21 cellular contexts compared by ENCODE assay signal in genomic region chr5:4653475-4653874, GRCh38.
DNase-seq lines count a peak whose midpoint lies in the region; ATAC-seq and TF ChIP-seq lines count a peak whose summit lies in the region.
"Had no signal": no experiment of that assay in that cellular context is flagged by ENCODE, and none has a peak within 500 bp of the region (broad histone marks: within the 10 kb centered on the region; RNA-seq: fewer than 3 reads in every experiment).

No MANE protein-coding gene starts in this region.

- no peak overlapping the region for H2AFZ ChIP-seq in DND-41 (ENCODE audit: low read depth, low read length)

- no peak for TF ChIP-seq EP300 in esophagus muscularis mucosa (IDR thresholded peaks at IDR 0.05)

- no peak for DNase-seq in DND-41
- peak; percentile 28 for DNase-seq in M059J (ENCODE audit: low read depth)
- peak; percentile 64 for DNase-seq in esophagus muscularis mucosa (ENCODE audit: extremely low spot score)
- no peak for DNase-seq in nephron progenitor cell
- DNase-seq in left lobe of liver (ENCODE audit: low spot score), result no peak
- DNase-seq in NCI-H345 (lab: John Stamatoyannopoulos, UW), result no peak
- DNase-seq: AML-193; Caco-2; Calu3; CD4-positive, alpha-beta T cell; CD8-positive, alpha-beta T cell; DMS79 treated with DMSO at 0.1 percent for 48 hours; EL; GDM1 had no signal

- ATAC-seq in DND-41 (ENCODE audit: insufficient read depth, low read depth) (peak; percentile 83), left lobe of liver (no peak)
- no peak for ATAC-seq in stimulated activated memory B cell treated with anti-CD40 and anti-IgM and Interleukin-4, amounts not matched to agents 10 μg/mL and 1 μg/mL and 100 μg/mL, for 72 hours
- ATAC-seq: A549; CD8-positive, alpha-beta T cell; GM12878 had no signal

- H3K27me3 ChIP-seq in DND-41 (ENCODE audit: insufficient read depth, low read length, poor library complexity) (no peaks in the 10 kb centered on the region), esophagus muscularis mucosa (no peaks in the 10 kb centered on the region)
- H3K27me3 ChIP-seq: BLaER1 treated with 17β-estradiol and CSF1 and Interleukin-3, amounts not matched to agents 10 nM and 100 nM had no signal

- H3K27ac ChIP-seq in DND-41 (ENCODE audit: low read length) (no peak overlapping the region; the same call in 1 of the 2 replicates), esophagus muscularis mucosa (replicated peaks in 1 of 4) (no peak overlapping the region)
- H3K27ac ChIP-seq: 22Rv1; A549; BLaER1 treated with 17β-estradiol and CSF1 and Interleukin-3, amounts not matched to agents 10 nM and 100 nM; C4-2B had no signal

- H4K20me1 ChIP-seq in DND-41 (ENCODE audit: insufficient read depth, low read length), result no peaks in the 10 kb centered on the region
- H4K20me1 ChIP-seq: BLaER1 treated with 17β-estradiol and CSF1 and Interleukin-3, amounts not matched to agents 10 nM and 100 nM had no signal

- no peaks in the 10 kb centered on the region for H3K36me3 Mint-ChIP-seq in nephron progenitor cell (ENCODE audit: low read depth)
- no peaks in the 10 kb centered on the region for H3K36me3 Mint-ChIP-seq in stimulated activated memory B cell treated with anti-CD40 and anti-IgM and Interleukin-4, amounts not matched to agents 10 μg/mL and 1 μg/mL and 100 μg/mL, for 72 hours
- H3K36me3 Mint-ChIP-seq: CD8-positive, alpha-beta T cell had no signal

- no peak overlapping the region for H3K4me3 ChIP-seq in DND-41 (ENCODE audit: low read depth in 1 of 2, low read length in 2 of 2)
- H3K4me3 ChIP-seq in esophagus muscularis mucosa, result no peak overlapping the region
- H3K4me3 ChIP-seq: A549; BLaER1 treated with 17β-estradiol and CSF1 and Interleukin-3, amounts not matched to agents 10 nM and 100 nM; GM12878 had no signal

- intact Hi-C loops in esophagus muscularis mucosa (cut with DNase I), result no loop called here

- H3K4me2 ChIP-seq in DND-41 (ENCODE audit: insufficient read depth, low read length), result no peak overlapping the region
- H3K4me2 ChIP-seq: A549 had no signal

- H3K4me1 ChIP-seq in DND-41 (ENCODE audit: insufficient read depth, low read length), result peaks cover 30% of the 10 kb centered on the region
- no peaks in the 10 kb centered on the region for H3K4me1 ChIP-seq in esophagus muscularis mucosa
- H3K4me1 ChIP-seq: A549, Caco-2 had no signal

- peak overlapping the region; percentile 95 for H3K27ac Mint-ChIP-seq in nephron progenitor cell
- H3K27ac Mint-ChIP-seq in stimulated activated memory B cell treated with anti-CD40 and anti-IgM and Interleukin-4, amounts not matched to agents 10 μg/mL and 1 μg/mL and 100 μg/mL, for 72 hours, result no peak overlapping the region
- H3K27ac Mint-ChIP-seq: B cell; CD4-positive, alpha-beta T cell; CD8-positive, alpha-beta T cell had no signal

- no peaks in the 10 kb centered on the region for H3K9me3 ChIP-seq in DND-41 (ENCODE audit: insufficient read depth, low read length, severe bottlenecking)
- H3K9me3 ChIP-seq in esophagus muscularis mucosa, result no peaks in the 10 kb centered on the region
- H3K9me3 ChIP-seq: A549, Caco-2 had no signal

- H3K9ac ChIP-seq in DND-41 (ENCODE audit: low read depth, low read length), result no peak overlapping the region
- H3K9ac ChIP-seq: BLaER1 treated with 17β-estradiol and CSF1 and Interleukin-3, amounts not matched to agents 10 nM and 100 nM had no signal

- H3K4me1 Mint-ChIP-seq in nephron progenitor cell, result peaks cover 15% of the 10 kb centered on the region
- no peaks in the 10 kb centered on the region for H3K4me1 Mint-ChIP-seq in stimulated activated memory B cell treated with anti-CD40 and anti-IgM and Interleukin-4, amounts not matched to agents 10 μg/mL and 1 μg/mL and 100 μg/mL, for 72 hours
- H3K4me1 Mint-ChIP-seq: B cell had no signal

- peaks cover 5% of the 10 kb centered on the region for H3K27me3 Mint-ChIP-seq in nephron progenitor cell (ENCODE audit: low read depth, poor library complexity)
- no peaks in the 10 kb centered on the region for H3K27me3 Mint-ChIP-seq in stimulated activated memory B cell treated with anti-CD40 and anti-IgM and Interleukin-4, amounts not matched to agents 10 μg/mL and 1 μg/mL and 100 μg/mL, for 72 hours
- H3K27me3 Mint-ChIP-seq: B cell; CD4-positive, alpha-beta T cell had no signal

- H3K79me2 ChIP-seq in DND-41 (ENCODE audit: insufficient read depth, low read length), result no peaks in the 10 kb centered on the region

- H3K36me3 ChIP-seq in DND-41 (ENCODE audit: insufficient read depth, low read length) (no peaks in the 10 kb centered on the region), esophagus muscularis mucosa (no peaks in the 10 kb centered on the region)
- H3K36me3 ChIP-seq: BLaER1 treated with 17β-estradiol and CSF1 and Interleukin-3, amounts not matched to agents 10 nM and 100 nM had no signal

- TF ChIP-seq POLR2A in esophagus muscularis mucosa (IDR thresholded peaks at IDR 0.05; ENCODE audit: low read depth), result no peak

- H3K4me3 Mint-ChIP-seq in nephron progenitor cell, result no peak overlapping the region
- no peak overlapping the region for H3K4me3 Mint-ChIP-seq in stimulated activated memory B cell treated with anti-CD40 and anti-IgM and Interleukin-4, amounts not matched to agents 10 μg/mL and 1 μg/mL and 100 μg/mL, for 72 hours
- H3K4me3 Mint-ChIP-seq: B cell; CD4-positive, alpha-beta T cell; CD8-positive, alpha-beta T cell had no signal

- WGBS in esophagus muscularis mucosa, result 90% methylated on average over 1 of the region's 1 CpG

- peaks cover 11% of the 10 kb centered on the region for H3K9me3 Mint-ChIP-seq in nephron progenitor cell
- H3K9me3 Mint-ChIP-seq in stimulated activated memory B cell treated with anti-CD40 and anti-IgM and Interleukin-4, amounts not matched to agents 10 μg/mL and 1 μg/mL and 100 μg/mL, for 72 hours, result peaks cover 10% of the 10 kb centered on the region

- no peak for TF ChIP-seq CTCF in DND-41 (IDR thresholded peaks at IDR 0.05; ENCODE audit: borderline replicate concordance, extremely low read depth, low read length, poor library complexity, severe bottlenecking)
- TF ChIP-seq CTCF in esophagus muscularis mucosa (IDR thresholded peaks at IDR 0.05), result no peak
- no peak for TF ChIP-seq CTCF in nephron progenitor cell (IDR thresholded peaks at IDR 0.05)

Comparison
In these comparisons a context has a peak if more than half of its experiments do, and no peak if none do; other contexts are left out.
1. DNase-seq: peak in M059J (single experiment) and esophagus muscularis mucosa (single experiment); none in DND-41 (single experiment), nephron progenitor cell (single experiment), left lobe of liver (single experiment) and NCI-H345 (single experiment).